Comparison of ENCODE assay signal across 28 cellular contexts in the genomic region with DNA sequence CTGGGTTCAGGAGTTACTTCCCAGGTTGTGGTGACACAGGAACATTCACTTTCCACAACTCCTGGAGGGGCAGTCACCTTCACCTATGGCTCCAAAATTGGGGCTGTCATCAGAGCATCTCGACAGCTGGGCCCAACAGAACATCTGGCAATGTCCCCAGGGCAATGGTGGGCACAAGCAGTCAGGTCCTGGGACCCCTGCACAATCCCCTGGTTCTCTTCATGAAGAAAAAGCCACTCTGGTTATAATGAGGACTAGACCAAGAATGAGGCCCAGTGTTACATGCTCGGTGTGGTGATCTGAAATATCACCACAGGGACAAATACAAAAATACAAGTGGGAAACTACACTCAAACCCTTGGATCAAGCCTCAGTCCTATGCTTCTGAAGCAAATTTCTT.
"Had no signal": no experiment of that assay in that cellular context is flagged by ENCODE, and none has a peak within 500 bp of the region (broad histone marks: within the 10 kb centered on the region; RNA-seq: fewer than 3 reads in every experiment).

No MANE protein-coding gene starts in this region.

- DNase-seq: activated CD4-positive, alpha-beta memory T cell treated with anti-CD3 and anti-CD28 coated beads, Interleukin-2, amount 10 ng/mL, durations not matched to agents 7 days and 5 days; activated CD4-positive, alpha-beta T cell treated with anti-CD3 and anti-CD28 coated beads for 1 hour; activated CD4-positive, alpha-beta T cell treated with anti-CD3 and anti-CD28 coated beads for 4 hours; activated CD4-positive, alpha-beta T cell treated with anti-CD3 and anti-CD28 coated beads, Interleukin-2, amount 10 ng/mL, durations not matched to agents 7 days and 5 days; activated CD4-positive, alpha-beta T cell treated with anti-CD3 and anti-CD28 coated beads, Interleukin-2, amount 50 U/mL, for 4 hours; activated CD8-positive, alpha-beta memory T cell treated with anti-CD3 and anti-CD28 coated beads, Interleukin-2, amount 50 U/mL, for 48 hours; activated gamma-delta T cell; activated naive CD4-positive, alpha-beta T cell; activated naive CD4-positive, alpha-beta T cell treated with anti-CD3 and anti-CD28 coated beads, Interleukin-2, amount 10 ng/mL, durations not matched to agents 7 days and 5 days; activated naive CD8-positive, alpha-beta T cell treated with anti-CD3 and anti-CD28 coated beads, Interleukin-2, amount 10 ng/mL, durations not matched to agents 7 days and 5 days; activated T-cell treated with anti-CD3 and anti-CD28 coated beads for 4 hours; activated T-cell treated with anti-CD3 and anti-CD28 coated beads, Interleukin-2, amount 50 U/mL, for 24 hours; activated T-cell treated with anti-CD3 and anti-CD28 coated beads, Interleukin-2, amount 50 U/mL, for 72 hours; central memory CD4-positive, alpha-beta T cell; cerebellar nuclear complex; colonic mucosa; effector CD8-positive, alpha-beta T cell; esophagus squamous epithelium; foreskin melanocyte; heart right ventricle; T-helper 2 cell had no signal

- ATAC-seq: activated naive CD4-positive, alpha-beta T cell treated with anti-CD3 and anti-CD28 coated beads, Interleukin-2, amount 50 U/mL, for 72 hours; activated T-cell treated with anti-CD3 and anti-CD28 coated beads, Interleukin-2, amount 50 U/mL, for 72 hours; gastroesophageal sphincter; heart right ventricle had no signal

- H3K4me1 Mint-ChIP-seq: brain had no signal

- H3K4me3 Mint-ChIP-seq: activated CD4-positive, alpha-beta memory T cell treated with anti-CD3 and anti-CD28 coated beads, Interleukin-2, amount 10 ng/mL, durations not matched to agents 7 days and 5 days; activated CD4-positive, alpha-beta T cell treated with anti-CD3 and anti-CD28 coated beads, Interleukin-2, amount 10 ng/mL, durations not matched to agents 7 days and 5 days; activated naive CD4-positive, alpha-beta T cell treated with anti-CD3 and anti-CD28 coated beads, Interleukin-2, amount 10 ng/mL, durations not matched to agents 7 days and 5 days; activated naive CD8-positive, alpha-beta T cell treated with anti-CD3 and anti-CD28 coated beads, Interleukin-2, amount 10 ng/mL, durations not matched to agents 7 days and 5 days; activated T-cell treated with anti-CD3 and anti-CD28 coated beads, Interleukin-2, amount 50 U/mL, for 24 hours; activated T-cell treated with anti-CD3 and anti-CD28 coated beads, Interleukin-2, amount 50 U/mL, for 72 hours; brain had no signal

- H3K4me1 ChIP-seq: ascending aorta, breast epithelium, colonic mucosa, esophagus squamous epithelium, gastroesophageal sphincter had no signal

- H3K9me3 Mint-ChIP-seq: activated CD4-positive, alpha-beta memory T cell treated with anti-CD3 and anti-CD28 coated beads, Interleukin-2, amount 10 ng/mL, durations not matched to agents 7 days and 5 days; activated CD4-positive, alpha-beta T cell treated with anti-CD3 and anti-CD28 coated beads, Interleukin-2, amount 10 ng/mL, durations not matched to agents 7 days and 5 days; activated naive CD4-positive, alpha-beta T cell treated with anti-CD3 and anti-CD28 coated beads, Interleukin-2, amount 10 ng/mL, durations not matched to agents 7 days and 5 days; activated naive CD4-positive, alpha-beta T cell treated with anti-CD3 and anti-CD28 coated beads, Interleukin-2, amount 50 U/mL, for 72 hours; activated naive CD8-positive, alpha-beta T cell treated with anti-CD3 and anti-CD28 coated beads, Interleukin-2, amount 10 ng/mL, durations not matched to agents 7 days and 5 days; activated T-cell treated with anti-CD3 and anti-CD28 coated beads, Interleukin-2, amount 50 U/mL, for 24 hours; activated T-cell treated with anti-CD3 and anti-CD28 coated beads, Interleukin-2, amount 50 U/mL, for 72 hours had no signal

- H3K4me3 ChIP-seq: ascending aorta, breast epithelium, cardiac muscle cell, colonic mucosa, esophagus squamous epithelium, gastroesophageal sphincter, heart right ventricle had no signal

- H3K36me3 Mint-ChIP-seq: activated naive CD4-positive, alpha-beta T cell treated with anti-CD3 and anti-CD28 coated beads, Interleukin-2, amount 10 ng/mL, durations not matched to agents 7 days and 5 days; activated naive CD8-positive, alpha-beta T cell treated with anti-CD3 and anti-CD28 coated beads, Interleukin-2, amount 10 ng/mL, durations not matched to agents 7 days and 5 days; brain had no signal

- H3K9me3 ChIP-seq: ascending aorta, breast epithelium, colonic mucosa, esophagus squamous epithelium, gastroesophageal sphincter had no signal

- H3K36me3 ChIP-seq: ascending aorta, breast epithelium, cardiac muscle cell, colonic mucosa, esophagus squamous epithelium, gastroesophageal sphincter, heart right ventricle had no signal

- H3K27ac Mint-ChIP-seq: activated CD4-positive, alpha-beta memory T cell treated with anti-CD3 and anti-CD28 coated beads, Interleukin-2, amount 10 ng/mL, durations not matched to agents 7 days and 5 days; activated CD4-positive, alpha-beta T cell treated with anti-CD3 and anti-CD28 coated beads, Interleukin-2, amount 10 ng/mL, durations not matched to agents 7 days and 5 days; activated naive CD4-positive, alpha-beta T cell treated with anti-CD3 and anti-CD28 coated beads, Interleukin-2, amount 10 ng/mL, durations not matched to agents 7 days and 5 days; activated naive CD8-positive, alpha-beta T cell treated with anti-CD3 and anti-CD28 coated beads, Interleukin-2, amount 10 ng/mL, durations not matched to agents 7 days and 5 days; activated T-cell treated with anti-CD3 and anti-CD28 coated beads, Interleukin-2, amount 50 U/mL, for 24 hours; activated T-cell treated with anti-CD3 and anti-CD28 coated beads, Interleukin-2, amount 50 U/mL, for 72 hours; brain had no signal

- H3K27me3 ChIP-seq: ascending aorta, breast epithelium, colonic mucosa had no signal

- H3K27ac ChIP-seq: ascending aorta, breast epithelium, cardiac muscle cell, colonic mucosa, epithelial cell of prostate, esophagus squamous epithelium, gastroesophageal sphincter, heart right ventricle had no signal
